Comparison of ENCODE assay signal across 27 cellular contexts in genomic region chr1:197222025-197222685, GRCh38. TPM values are rescaled to one million over a fixed set of nuclear protein-coding genes. Genes with fewer than 3 reads are reported as not detected.
DNase-seq lines count a peak whose midpoint lies in the region; ATAC-seq, FAIRE-seq and TF ChIP-seq lines count a peak whose summit lies in the region.
"Had no signal": no experiment of that assay in that cellular context is flagged by ENCODE, and none has a peak within 500 bp of the region (broad histone marks: within the 10 kb centered on the region; RNA-seq: fewer than 3 reads in every experiment).

No MANE protein-coding gene starts in this region.

- no peak for TF ChIP-seq EP300 in K562 (IDR thresholded peaks at IDR 0.05; ENCODE audit: low read length)

- no peak overlapping the region for H3K4me2 ChIP-seq in H9 (ENCODE audit: insufficient read depth, insufficient read length, low read length)
- no peak overlapping the region for H3K4me2 ChIP-seq in K562 (ENCODE audit: insufficient read depth, low read length)

- no peaks in the 10 kb centered on the region for H3K27me3 Mint-ChIP-seq in H9 (ENCODE audit: low read depth)
- H3K27me3 Mint-ChIP-seq in naive thymus-derived CD8-positive, alpha-beta T cell = no peaks in the 10 kb centered on the region
- H3K27me3 Mint-ChIP-seq: activated CD8-positive, alpha-beta T cell treated with anti-CD3 and anti-CD28 coated beads for 36 hours; activated naive CD8-positive, alpha-beta T cell treated with anti-CD3 and anti-CD28 coated beads for 36 hours; central memory CD8-positive, alpha-beta T cell; T-cell had no signal

- DNase-seq in H9 (no peak), K562 (ENCODE audit: extremely low read depth in 1 of 4, low spot score in 3 of 4) (no peak), foreskin keratinocyte (peak; percentile 40 to 61), renal cortical epithelial cell (ENCODE audit: low read depth) (peak; percentile 17)
- DNase-seq in naive thymus-derived CD8-positive, alpha-beta T cell = no peak
- DNase-seq: activated CD4-positive, CD25-positive, alpha-beta regulatory T cell treated with anti-CD3 and anti-CD28 coated beads, Interleukin-2, amount 50 U/mL, for 72 hours; activated CD8-positive, alpha-beta T cell treated with anti-CD3 and anti-CD28 coated beads for 36 hours; activated naive CD8-positive, alpha-beta T cell treated with anti-CD3 and anti-CD28 coated beads for 36 hours; dermis blood vessel endothelial cell; NCI-H1048; NCI-H1694; NCI-H526 treated with DMSO at 0.1 percent for 48 hours; spleen; T-cell; transverse colon had no signal

- no peak overlapping the region for H4K5ac ChIP-seq in H9 (ENCODE audit: insufficient read length, low read depth, low read length)

- CTCF ChIA-PET in K562 (lab: Yijun Ruan, JAX; ENCODE audit: low intra/inter-chr PET ratio) = no interaction called here

- no peak overlapping the region for H3K4me3 Mint-ChIP-seq in H9
- no peak overlapping the region for H3K4me3 Mint-ChIP-seq in naive thymus-derived CD8-positive, alpha-beta T cell
- H3K4me3 Mint-ChIP-seq: activated CD8-positive, alpha-beta T cell treated with anti-CD3 and anti-CD28 coated beads for 36 hours; activated naive CD8-positive, alpha-beta T cell treated with anti-CD3 and anti-CD28 coated beads for 36 hours; CD14-positive monocyte; central memory CD8-positive, alpha-beta T cell; neural crest cell; T-cell had no signal

- intact Hi-C loops in K562 (cut with micrococcal nuclease) = no loop called here

- H2AFZ ChIP-seq in H9 (ENCODE audit: low read length) = no peak overlapping the region
- H2AFZ ChIP-seq in K562 (ENCODE audit: low read depth, low read length) = peak overlapping the region; percentile 67
- H2AFZ ChIP-seq: parathyroid adenoma had no signal

- H3K14ac ChIP-seq in H9 (ENCODE audit: insufficient read depth, low read length) = no peak overlapping the region

- H3K27ac ChIP-seq in H9 (ENCODE audit: insufficient read length, low read depth, low read length) (no peak overlapping the region), K562 (ENCODE audit: extremely low read depth, low read depth, low read length) (no peak overlapping the region), foreskin keratinocyte (no peak overlapping the region)
- H3K27ac ChIP-seq: ascending aorta, parathyroid adenoma, spleen, transverse colon had no signal

- no peaks in the 10 kb centered on the region for H3K36me3 ChIP-seq in K562 (ENCODE audit: control insufficient read depth, insufficient read depth, low read length)
- H3K36me3 ChIP-seq: ascending aorta, spleen, transverse colon had no signal

- no peaks in the 10 kb centered on the region for H3K79me1 ChIP-seq in H9 (ENCODE audit: insufficient read depth, low read depth, low read length, poor library complexity, severe bottlenecking)

- TF ChIP-seq CTCF in H9 (conservative IDR thresholded peaks at IDR 0.05) = no peak
- TF ChIP-seq CTCF in K562 (IDR thresholded peaks at IDR 0.05 in 2 of 3, conservative IDR thresholded peaks at IDR 0.05 in 1 of 3; ENCODE audit: insufficient read depth in 2 of 3, low read depth in 1 of 3, low read length in 3 of 3) = no peak
- no peak for TF ChIP-seq CTCF in foreskin keratinocyte (conservative IDR thresholded peaks at IDR 0.05)

- no peak overlapping the region for H3T11ph ChIP-seq in H9 (ENCODE audit: low read length)

- no peak overlapping the region for H4K91ac ChIP-seq in H9 (ENCODE audit: insufficient read length, low read depth, low read length)

- no peak overlapping the region for H2BK120ac ChIP-seq in H9 (ENCODE audit: low read depth, low read length, poor library complexity, severe bottlenecking)

- H2AK5ac ChIP-seq in H9 (ENCODE audit: insufficient read length, low read length) = no peak overlapping the region

- H3K4me3 ChIP-seq in K562 = no peak overlapping the region
- H3K4me3 ChIP-seq: ascending aorta, lung, spleen, transverse colon had no signal

- H3K4me1 ChIP-seq in H9 (ENCODE audit: insufficient read depth, low read length) (no peaks in the 10 kb centered on the region), K562 (replicated peaks in 1 of 2; ENCODE audit: control insufficient read depth in 2 of 2, insufficient read depth in 2 of 2, low read length in 2 of 2) (0 out of 5 replicates have a peak, but pooled peaks cover 0 to 3% of the 10 kb centered on the region in 2 experiments), foreskin keratinocyte (no peaks in the 10 kb centered on the region)
- H3K4me1 ChIP-seq: ascending aorta, parathyroid adenoma, spleen, transverse colon had no signal

- peak; percentile 49 for ATAC-seq in K562
- ATAC-seq in foreskin keratinocyte = peak; percentile 64
- no peak for ATAC-seq in naive thymus-derived CD8-positive, alpha-beta T cell
- ATAC-seq in GM21786 (IDR thresholded peaks at IDR 0.05; ENCODE audit: unreplicated experiment) = no peak
- ATAC-seq in HG03521 (IDR thresholded peaks at IDR 0.05; ENCODE audit: unreplicated experiment) = no peak
- ATAC-seq: activated CD8-positive, alpha-beta T cell treated with anti-CD3 and anti-CD28 coated beads for 36 hours; right cardiac atrium; T-cell had no signal

- no peak overlapping the region for H2BK20ac ChIP-seq in H9 (ENCODE audit: low read depth, low read length, poor library complexity, severe bottlenecking)

- POLR2A ChIA-PET in K562 (lab: Yijun Ruan, JAX) = interaction anchor here (0.8 kb wide), 1 partner anchor 30 kb away, joined by 3 read pairs; no protein-coding TSS in a partner anchor
- POLR2A ChIA-PET in naive thymus-derived CD8-positive, alpha-beta T cell (lab: Charles Lee) = no interaction called here

- H3K27ac Mint-ChIP-seq in H9 = peak overlapping the region in 2 of 3 experiments; percentile 21 to 30; a peak in 3 of 7 replicates
- no peak overlapping the region for H3K27ac Mint-ChIP-seq in naive thymus-derived CD8-positive, alpha-beta T cell
- H3K27ac Mint-ChIP-seq: activated CD8-positive, alpha-beta T cell treated with anti-CD3 and anti-CD28 coated beads for 36 hours; activated naive CD8-positive, alpha-beta T cell treated with anti-CD3 and anti-CD28 coated beads for 36 hours; CD14-positive monocyte; T-cell had no signal

- H3K79me2 ChIP-seq in H9 (ENCODE audit: insufficient read depth, low read length) = no peaks in the 10 kb centered on the region
- no peaks in the 10 kb centered on the region for H3K79me2 ChIP-seq in K562 (ENCODE audit: control insufficient read depth, insufficient read depth, low read length)
- H3K79me2 ChIP-seq: parathyroid adenoma had no signal

- no peak overlapping the region for H3K56ac ChIP-seq in H9 (ENCODE audit: insufficient read length, low read depth, low read length)

- no peaks in the 10 kb centered on the region for H3K36me3 Mint-ChIP-seq in H9 (ENCODE audit: insufficient read depth in 1 of 3, low read depth in 3 of 3)
- H3K36me3 Mint-ChIP-seq in naive thymus-derived CD8-positive, alpha-beta T cell = peaks cover 0 to 9% (median 2%) of the 10 kb centered on the region in 3 donors
- H3K36me3 Mint-ChIP-seq: activated naive CD8-positive, alpha-beta T cell treated with anti-CD3 and anti-CD28 coated beads for 36 hours; CD14-positive monocyte had no signal

- H3K4me1 Mint-ChIP-seq in H9 = peaks cover 5% of the 10 kb centered on the region in 2 experiments; a peak in 2 of 4 replicates
- H3K4me1 Mint-ChIP-seq in naive thymus-derived CD8-positive, alpha-beta T cell = no peaks in the 10 kb centered on the region
- H3K4me1 Mint-ChIP-seq: CD14-positive monocyte; central memory CD8-positive, alpha-beta T cell; neural crest cell had no signal

- H4K20me1 ChIP-seq in H9 (ENCODE audit: control insufficient read depth, insufficient read depth, insufficient read length) (peaks cover 2% of the 10 kb centered on the region), K562 (replicated peaks; ENCODE audit: control insufficient read depth, insufficient read depth, low read length) (no peaks in the 10 kb centered on the region)

- no peak overlapping the region for H3K18ac ChIP-seq in H9 (ENCODE audit: insufficient read length, low read depth, low read length)

- no peak for TF ChIP-seq RAD21 in K562 (CRISPR knock-in tag; conservative IDR thresholded peaks at IDR 0.05 in 1 of 2, IDR thresholded peaks at IDR 0.05 in 1 of 2)

- H3K9me1 ChIP-seq in K562 (ENCODE audit: control insufficient read depth, insufficient read depth, low read length) = no peaks in the 10 kb centered on the region

- no peaks in the 10 kb centered on the region for H3K9me3 ChIP-seq in H9 (ENCODE audit: control insufficient read depth, low read depth, low read length)
- H3K9me3 ChIP-seq in K562 (replicated peaks; ENCODE audit: control insufficient read depth, insufficient read depth, low read depth, low read length) = no peaks in the 10 kb centered on the region
- H3K9me3 ChIP-seq: ascending aorta, spleen, transverse colon had no signal

- BruUV-seq in K562 (replicated peaks; lab: Mats Ljungman, UMichigan) = no TSS peak

- H3K4ac ChIP-seq in H9 (ENCODE audit: low read depth, low read length) = no peak overlapping the region

- no peak overlapping the region for H3K23ac ChIP-seq in H9 (ENCODE audit: insufficient read length, low read depth, low read length)

- H2BK12ac ChIP-seq in H9 (ENCODE audit: insufficient read length, low read depth, low read length) = no peak overlapping the region

- no CpG with 5 or more reads among the region's 21 CpGs for WGBS in H9 (ENCODE audit: extremely low coverage, insufficient read length, low lambda C conversion rate)
- 52% methylated on average over 21 of the region's 21 CpGs for WGBS in K562 (ENCODE audit: insufficient coverage, low coverage, missing lambda C conversion rate)

- H2BK5ac ChIP-seq in H9 (ENCODE audit: insufficient read length, low read length) = no peak overlapping the region

- no peaks in the 10 kb centered on the region for H3K9me3 Mint-ChIP-seq in H9
- peaks cover 0 to 2% (median 0%) of the 10 kb centered on the region in 9 donors for H3K9me3 Mint-ChIP-seq in naive thymus-derived CD8-positive, alpha-beta T cell
- H3K9me3 Mint-ChIP-seq: activated CD8-positive, alpha-beta T cell treated with anti-CD3 and anti-CD28 coated beads for 36 hours; activated naive CD8-positive, alpha-beta T cell treated with anti-CD3 and anti-CD28 coated beads for 36 hours; CD14-positive monocyte; central memory CD8-positive, alpha-beta T cell; neural crest cell; T-cell had no signal

- H3K9ac ChIP-seq in H9 (ENCODE audit: extremely low read depth, insufficient read length, low read length) (no peak overlapping the region), K562 (ENCODE audit: insufficient read depth in 1 of 2, low read depth in 2 of 2, low read length in 2 of 2) (no peak overlapping the region)
- H3K9ac ChIP-seq: parathyroid adenoma had no signal

- no peak overlapping the region for H4K8ac ChIP-seq in H9 (replicated peaks; ENCODE audit: insufficient read length, low read depth, low read length)

- no peak for TF ChIP-seq POLR2A in K562 (conservative IDR thresholded peaks at IDR 0.05)

- H2BK15ac ChIP-seq in H9 (ENCODE audit: low read depth, low read length) = no peak overlapping the region

- FAIRE-seq in K562 (lab: Jason Lieb, UNC) = peak; percentile 67
- FAIRE-seq: endometrium had no signal

- no peaks in the 10 kb centered on the region for H3K23me2 ChIP-seq in H9 (ENCODE audit: insufficient read length, low read depth, low read length, poor library complexity, severe bottlenecking)

- no peaks in the 10 kb centered on the region for H3K27me3 ChIP-seq in H9 (ENCODE audit: insufficient read depth, low read length)
- no peaks in the 10 kb centered on the region for H3K27me3 ChIP-seq in K562 (ENCODE audit: control insufficient read depth in 2 of 2, insufficient read depth in 2 of 2, low read length in 2 of 2)
- H3K27me3 ChIP-seq in foreskin keratinocyte = no peaks in the 10 kb centered on the region
- H3K27me3 ChIP-seq: ascending aorta, spleen, transverse colon had no signal

- in situ Hi-C loops in K562 (cut with MboI) = no loop called here

RNA-seq across cellular contexts. Expression of gene ZBTB41, which starts 21.1 kb away (rescaled TPM):
- 4.7 TPM in 2 replicates for total RNA-seq in H9 (2021)
- 5.0 and 25.3 TPM in 2 replicates for total RNA-seq in K562 (2011; cell fraction: chromatin; rRNA removed; ENCODE audit: low replicate concordance)
- total RNA-seq in K562 (2011; cell fraction: nucleolus; rRNA removed) = 2.3 and 4.3 TPM in 2 replicates
- total RNA-seq in K562 (2011; cell fraction: nucleoplasm; rRNA removed) = 5.4 and 8.3 TPM in 2 replicates
- total RNA-seq in K562 (2014; rRNA removed) = 2.7 and 3.5 TPM in 2 replicates
- 8.8 and 11.0 TPM in 2 replicates for total RNA-seq in K562 (2014; rRNA removed; fragmentation: Illumina TruSeq; extraction: Trizol)
- 8.9 and 10.1 TPM in 2 replicates for total RNA-seq in K562 (2015; rRNA removed; fragmentation: Illumina TruSeq; extraction: Trizol)
- 7.0 and 7.3 TPM in 2 replicates for total RNA-seq in K562 (2021)
- 5.0 and 5.4 TPM in 2 replicates for polyA plus RNA-seq in K562 (2011; rRNA removed)
- polyA plus RNA-seq in K562 (2011; cell fraction: cytosol; rRNA removed) = 0.83 and 2.4 TPM in 2 replicates
- polyA plus RNA-seq in K562 (2011; cell fraction: nucleus; rRNA removed) = 4.8 and 7.6 TPM in 2 replicates
- polyA plus RNA-seq in K562 (2012) = 2.5 and 3.4 TPM in 2 replicates
- 3.5 and 4.4 TPM in 2 replicates for polyA plus RNA-seq in K562 (2014; fragmentation: Illumina TruSeq; extraction: Trizol)
- polyA plus RNA-seq in K562 (2014; fragmentation: Nextera tagmentation; extraction: Ambion mirVana) = 1 to 10 TPM; 2.0 to 2.3 TPM
- polyA plus RNA-seq in K562 (2014; rRNA removed) = 2.2 TPM in 2 replicates
- 19.4 and 29.3 TPM in 2 replicates for polyA minus RNA-seq in K562 (2011; rRNA and poly(A)+ RNA removed)
- polyA minus RNA-seq in K562 (2011; cell fraction: cytosol; rRNA and poly(A)+ RNA removed) = 5.5 and 7.3 TPM in 2 replicates
- 8.5 and 22.3 TPM in 2 replicates for polyA minus RNA-seq in K562 (2011; cell fraction: nucleus; rRNA and poly(A)+ RNA removed)
- 9.5 and 9.6 TPM in 2 replicates for total RNA-seq in foreskin keratinocyte
- 1.2 and 1.3 TPM in 2 replicates for polyA plus RNA-seq in foreskin keratinocyte
- total RNA-seq in renal cortical epithelial cell = 16.8 and 18.9 TPM in 2 replicates
- total RNA-seq in naive thymus-derived CD8-positive, alpha-beta T cell = 10 to 100 TPM; 10.6 to 12.4 TPM
- 1 to 10 TPM; 2.5 to 3.8 (median 2.9) TPM for polyA plus RNA-seq in naive thymus-derived CD8-positive, alpha-beta T cell

RNA-seq across cellular contexts. Expression of gene CRB1, which starts 45.9 kb away (rescaled TPM):
- total RNA-seq in H9 (2021) (not detected in 2 replicates), K562 (2014; rRNA removed) (not detected in 2 replicates), K562 (2014; rRNA removed; fragmentation: Illumina TruSeq; extraction: Trizol) (not detected in 2 replicates), K562 (2015; rRNA removed; fragmentation: Illumina TruSeq; extraction: Trizol) (not detected in 2 replicates), K562 (2021) (0.07 TPM in 1 of 2 replicates, not detected in the other), foreskin keratinocyte (not detected in 2 replicates), renal cortical epithelial cell (0.25 TPM in 1 of 2 replicates, not detected in the other)
- total RNA-seq in K562 (2011; cell fraction: chromatin; rRNA removed; ENCODE audit: low replicate concordance) = not detected in 2 replicates
- total RNA-seq in K562 (2011; cell fraction: nucleolus; rRNA removed) = not detected in 2 replicates
- not detected in 2 replicates for total RNA-seq in K562 (2011; cell fraction: nucleoplasm; rRNA removed)
- polyA plus RNA-seq in K562 (2011; rRNA removed) (0.10 and 0.14 TPM in 2 replicates), K562 (2014; fragmentation: Illumina TruSeq; extraction: Trizol) (not detected in 2 replicates), K562 (2014; fragmentation: Nextera tagmentation; extraction: Ambion mirVana) (under 1 TPM in 1 of 2 experiments, not detected in 1; 0.04 TPM), K562 (2014; rRNA removed) (not detected in 2 replicates), foreskin keratinocyte (not detected in 2 replicates)
- polyA plus RNA-seq in K562 (2011; cell fraction: cytosol; rRNA removed) = 0.01 TPM in 1 of 2 replicates, not detected in the other
- 0.04 and 0.11 TPM in 2 replicates for polyA plus RNA-seq in K562 (2011; cell fraction: nucleus; rRNA removed)
- 0.03 and 0.14 TPM in 2 replicates for polyA plus RNA-seq in K562 (2012)
- polyA minus RNA-seq in K562 (2011; rRNA and poly(A)+ RNA removed) = 0.11 and 0.39 TPM in 2 replicates
- polyA minus RNA-seq in K562 (2011; cell fraction: cytosol; rRNA and poly(A)+ RNA removed) = not detected in 2 replicates
- polyA minus RNA-seq in K562 (2011; cell fraction: nucleus; rRNA and poly(A)+ RNA removed) = 0.13 and 0.33 TPM in 2 replicates
- total RNA-seq in naive thymus-derived CD8-positive, alpha-beta T cell = under 1 TPM; 0.55 to 0.69 TPM
- polyA plus RNA-seq in naive thymus-derived CD8-positive, alpha-beta T cell = under 1 TPM in 2 of 3 donors, not detected in 1; 0.20 to 0.42 TPM
- total RNA-seq: activated CD8-positive, alpha-beta T cell treated with anti-CD3 and anti-CD28 coated beads for 36 hours; activated naive CD8-positive, alpha-beta T cell treated with anti-CD3 and anti-CD28 coated beads for 36 hours; ascending aorta; Daoy; glomerular endothelial cell had no signal
- polyA plus RNA-seq: CD14-positive monocyte had no signal

Comparison
In these comparisons a context has a peak if more than half of its experiments do, and no peak if none do; other contexts are left out.
1. DNase-seq: peak in foreskin keratinocyte (2 of 2) and renal cortical epithelial cell (single experiment); none in H9 (single experiment), K562 (0 of 4) and naive thymus-derived CD8-positive, alpha-beta T cell (0 of 10).
2. H3K27ac Mint-ChIP-seq: peak in H9 (2 of 3); none in naive thymus-derived CD8-positive, alpha-beta T cell (0 of 10).
3. ATAC-seq: peak in K562 (single experiment) and foreskin keratinocyte (single experiment); none in naive thymus-derived CD8-positive, alpha-beta T cell (0 of 2), GM21786 (single experiment) and HG03521 (single experiment).